Comparison of ENCODE assay signal across 18 cellular contexts in the genomic region with DNA sequence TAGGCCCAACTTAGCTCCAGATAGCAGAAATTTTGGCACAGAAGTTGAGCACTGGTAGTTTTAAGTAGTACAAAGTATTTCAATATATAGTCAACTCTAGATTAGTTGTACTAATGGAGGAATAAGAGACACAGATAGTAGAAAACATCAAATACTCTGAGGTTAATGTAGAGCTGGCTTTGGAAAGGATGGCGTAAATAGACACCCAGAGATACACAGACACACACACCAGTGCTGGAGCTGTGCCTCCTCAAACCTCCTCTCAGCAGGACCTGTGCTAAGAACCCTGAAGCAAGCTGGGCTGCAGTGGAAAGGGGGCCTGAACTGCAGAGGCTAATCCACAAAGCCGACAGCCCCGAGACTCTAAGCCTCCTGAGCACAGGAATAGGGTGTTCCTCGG.
"Had no signal": no experiment of that assay in that cellular context is flagged by ENCODE, and none has a peak within 500 bp of the region (broad histone marks: within the 10 kb centered on the region; RNA-seq: fewer than 3 reads in every experiment).

No MANE protein-coding gene starts in this region.

- H3K27me3 ChIP-seq: adrenal gland, ascending aorta, brain microvascular endothelial cell, neural progenitor cell, ovary, right lobe of liver, vagina had no signal

- DNase-seq: activated CD4-positive, alpha-beta T cell treated with anti-CD3 and anti-CD28 coated beads for 1 hour; activated T-cell treated with anti-CD3 and anti-CD28 coated beads, Interleukin-2, amount 50 U/mL, for 1 hour; adrenal gland; brain microvascular endothelial cell; effector CD4-positive, alpha-beta T cell; hypothalamus; mucosa of descending colon; naive B cell; ovary; right lobe of liver; stimulated activated CD4-positive, alpha-beta T cell treated with anti-CD3 and anti-CD28 coated beads, Interleukin-15, amount 100 ng/mL, for 24 hours; stimulated activated naive B cell treated with anti-CD40 and anti-IgM and Interleukin-4, amounts not matched to agents 10 μg/mL and 1 μg/mL and 100 μg/mL, for 72 hours had no signal

- ATAC-seq: activated naive CD4-positive, alpha-beta T cell treated with anti-CD3 and anti-CD28 coated beads, Interleukin-2, amount 50 U/mL, for 72 hours; mucosa of descending colon; right lobe of liver; stimulated activated naive B cell treated with anti-CD40 and anti-IgM and Interleukin-4, amounts not matched to agents 10 μg/mL and 1 μg/mL and 100 μg/mL, for 72 hours had no signal

- H3K4me3 ChIP-seq: adrenal gland, ascending aorta, mucosa of descending colon, neural progenitor cell, ovary, prostate gland, right lobe of liver, smooth muscle cell, vagina had no signal

- H3K9ac ChIP-seq: neural progenitor cell had no signal

- H3K36me3 ChIP-seq: adrenal gland, brain microvascular endothelial cell, neural progenitor cell, ovary, prostate gland, right lobe of liver, vagina had no signal

- H3K4me1 ChIP-seq: prostate gland, right lobe of liver had no signal

- H3K9me3 ChIP-seq: adrenal gland, ascending aorta, mucosa of descending colon, ovary, prostate gland, right lobe of liver, vagina had no signal

- H3K27ac ChIP-seq: adrenal gland, brain microvascular endothelial cell, neural progenitor cell, ovary, right lobe of liver had no signal
